15 cellular contexts compared by ENCODE assay signal in the genomic region with DNA sequence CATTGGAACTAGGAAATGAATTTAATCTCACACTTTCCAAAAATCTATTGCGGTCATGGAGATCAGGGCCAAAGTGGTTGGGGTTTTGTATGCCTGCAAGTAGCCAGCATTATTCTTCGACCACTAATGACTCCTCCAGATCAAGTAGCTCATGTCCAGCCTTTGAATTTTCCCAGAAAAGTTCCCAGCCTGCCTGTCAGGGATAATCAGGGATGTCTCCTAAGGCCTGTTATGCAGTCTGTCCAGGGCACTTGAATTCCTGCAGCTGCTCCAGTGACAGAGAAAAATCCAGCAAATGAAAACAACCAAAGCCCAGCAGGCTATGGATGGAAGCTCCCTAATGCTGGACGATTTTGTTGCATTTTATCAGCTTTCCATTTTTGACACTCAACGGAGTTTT.
"Had no signal": no experiment of that assay in that cellular context is flagged by ENCODE, and none has a peak within 500 bp of the region (broad histone marks: within the 10 kb centered on the region; RNA-seq: fewer than 3 reads in every experiment).

No MANE protein-coding gene starts in this region.

- H3K4me3 Mint-ChIP-seq: activated CD4-positive, alpha-beta T cell treated with anti-CD3 and anti-CD28 coated beads, Interleukin-2, amount 10 ng/mL, durations not matched to agents 7 days and 5 days; activated naive CD4-positive, alpha-beta T cell treated with anti-CD3 and anti-CD28 coated beads, Interleukin-2, amount 50 U/mL, for 24 hours; nephron progenitor cell; stimulated activated memory B cell treated with anti-CD40 and anti-IgM and Interleukin-4, amounts not matched to agents 10 μg/mL and 1 μg/mL and 100 μg/mL, for 72 hours; T-helper 17 cell; WTC11 had no signal

- H3K4me1 Mint-ChIP-seq: activated CD4-positive, alpha-beta T cell treated with anti-CD3 and anti-CD28 coated beads, Interleukin-2, amount 10 ng/mL, durations not matched to agents 7 days and 5 days; activated naive CD4-positive, alpha-beta T cell treated with anti-CD3 and anti-CD28 coated beads, Interleukin-2, amount 50 U/mL, for 24 hours; stimulated activated memory B cell treated with anti-CD40 and anti-IgM and Interleukin-4, amounts not matched to agents 10 μg/mL and 1 μg/mL and 100 μg/mL, for 72 hours; T-helper 17 cell; WTC11 had no signal

- H3K27ac ChIP-seq: spleen, tibial artery had no signal

- H3K36me3 Mint-ChIP-seq: activated naive CD4-positive, alpha-beta T cell treated with anti-CD3 and anti-CD28 coated beads, Interleukin-2, amount 50 U/mL, for 24 hours; stimulated activated memory B cell treated with anti-CD40 and anti-IgM and Interleukin-4, amounts not matched to agents 10 μg/mL and 1 μg/mL and 100 μg/mL, for 72 hours; WTC11 had no signal

- H3K36me3 ChIP-seq: spleen, tibial artery had no signal

- H3K27me3 Mint-ChIP-seq: activated CD4-positive, alpha-beta T cell treated with anti-CD3 and anti-CD28 coated beads, Interleukin-2, amount 10 ng/mL, durations not matched to agents 7 days and 5 days; activated naive CD4-positive, alpha-beta T cell treated with anti-CD3 and anti-CD28 coated beads, Interleukin-2, amount 50 U/mL, for 24 hours; stimulated activated memory B cell treated with anti-CD40 and anti-IgM and Interleukin-4, amounts not matched to agents 10 μg/mL and 1 μg/mL and 100 μg/mL, for 72 hours; T-helper 17 cell had no signal

- H3K4me3 ChIP-seq: spleen, tibial artery had no signal

- H3K4me1 ChIP-seq: spleen had no signal

- DNase-seq: activated CD4-positive, alpha-beta T cell treated with anti-CD3 and anti-CD28 coated beads, Interleukin-2, amount 10 ng/mL, durations not matched to agents 7 days and 5 days; amygdala; foreskin fibroblast; kidney; mammary epithelial cell; nephron progenitor cell; SHP77 treated with DMSO at 0.1 percent for 48 hours; spleen; stimulated activated CD4-positive, alpha-beta T cell treated with anti-CD3 and anti-CD28 coated beads, Interleukin-1b, Interleukin-23, amount 100 ng/mL, for 48 hours; T-helper 17 cell; tibial artery had no signal

- H3K9me3 Mint-ChIP-seq: activated CD4-positive, alpha-beta T cell treated with anti-CD3 and anti-CD28 coated beads, Interleukin-2, amount 10 ng/mL, durations not matched to agents 7 days and 5 days; activated naive CD4-positive, alpha-beta T cell treated with anti-CD3 and anti-CD28 coated beads, Interleukin-2, amount 50 U/mL, for 24 hours; nephron progenitor cell; stimulated activated memory B cell treated with anti-CD40 and anti-IgM and Interleukin-4, amounts not matched to agents 10 μg/mL and 1 μg/mL and 100 μg/mL, for 72 hours; WTC11 had no signal

- H3K27ac Mint-ChIP-seq: activated CD4-positive, alpha-beta T cell treated with anti-CD3 and anti-CD28 coated beads, Interleukin-2, amount 10 ng/mL, durations not matched to agents 7 days and 5 days; activated naive CD4-positive, alpha-beta T cell treated with anti-CD3 and anti-CD28 coated beads, Interleukin-2, amount 50 U/mL, for 24 hours; nephron progenitor cell; stimulated activated memory B cell treated with anti-CD40 and anti-IgM and Interleukin-4, amounts not matched to agents 10 μg/mL and 1 μg/mL and 100 μg/mL, for 72 hours; T-helper 17 cell; WTC11 had no signal

- H3K27me3 ChIP-seq: tibial artery had no signal

- ATAC-seq: esophagus mucosa; stimulated activated memory B cell treated with anti-CD40 and anti-IgM and Interleukin-4, amounts not matched to agents 10 μg/mL and 1 μg/mL and 100 μg/mL, for 72 hours; T-helper 17 cell; WTC11 had no signal

- H3K9me3 ChIP-seq: tibial artery had no signal
